ENCODE assay signal across 8 cellular contexts in the genomic region with DNA sequence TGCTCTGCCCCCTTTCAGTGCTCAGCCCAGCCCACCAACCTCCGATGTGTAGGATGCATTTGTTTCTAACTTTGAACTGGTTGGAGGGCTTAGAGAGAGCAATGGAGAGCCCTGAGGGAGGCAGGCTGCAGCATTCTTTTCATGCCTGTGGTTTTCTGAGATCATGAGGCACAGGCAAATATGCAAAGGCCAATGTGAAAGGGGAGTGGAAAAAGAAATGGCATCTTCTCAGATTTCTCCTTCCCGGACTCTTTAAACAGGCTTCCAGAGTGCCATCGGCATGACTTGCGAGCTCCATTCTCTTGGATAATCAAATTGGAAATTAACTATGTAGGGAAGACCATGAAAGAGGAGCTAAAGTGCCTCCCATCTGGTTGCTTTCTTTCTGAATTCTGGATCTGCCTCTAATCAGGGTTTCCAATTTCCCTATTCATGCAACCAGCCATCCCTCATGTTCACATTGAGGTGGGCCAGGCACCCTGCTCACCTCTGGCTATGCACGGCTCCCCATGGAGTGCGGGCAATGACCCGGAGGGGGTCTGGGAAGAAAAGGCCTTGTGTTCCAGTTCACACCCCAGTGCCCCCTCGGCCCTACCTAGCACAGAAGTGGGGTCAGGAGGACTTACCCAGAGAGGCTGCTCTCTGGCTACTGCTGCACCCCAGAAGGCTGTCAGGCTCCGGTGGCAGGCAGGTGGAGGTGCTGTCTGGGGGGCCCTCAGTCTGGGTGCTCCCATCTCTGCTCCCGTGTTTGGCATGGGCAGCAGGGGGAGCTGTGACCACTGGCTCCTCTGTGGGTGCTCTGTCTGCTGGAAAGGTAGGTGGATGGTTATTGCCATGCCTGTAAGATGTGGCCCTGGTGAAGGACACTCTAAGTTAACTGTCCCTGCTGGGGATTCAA. TPM values are rescaled to one million over a fixed set of nuclear protein-coding genes. Genes with fewer than 3 reads are reported as not detected.
A peak's percentile ranks its signal among the peaks of the same experiment; 100 is the strongest.
DNase-seq lines count a peak whose midpoint lies in the region; ATAC-seq and TF ChIP-seq lines count a peak whose summit lies in the region.

No MANE protein-coding gene starts in this region.

- no peaks in the 10 kb centered on the region for H3K9me3 ChIP-seq in OCI-LY7 (ENCODE audit: low read length)
- no peaks in the 10 kb centered on the region for H3K9me3 ChIP-seq in neural progenitor cell (ENCODE audit: low read depth)

- H3K27ac ChIP-seq in OCI-LY7 (ENCODE audit: low read depth, low read length, poor library complexity, severe bottlenecking) (no peak overlapping the region), neural progenitor cell (peak overlapping the region; percentile 40)

- H4K20me1 ChIP-seq in OCI-LY7 (ENCODE audit: insufficient read depth, low read length) = no peaks in the 10 kb centered on the region
- peaks cover 88% of the 10 kb centered on the region for H4K20me1 ChIP-seq in neural progenitor cell (ENCODE audit: low read depth)

- H3K4me3 Mint-ChIP-seq in activated CD8-positive, alpha-beta T cell treated with anti-CD3 and anti-CD28 coated beads for 36 hours = no peak overlapping the region
- H3K4me3 Mint-ChIP-seq in activated CD8-positive, alpha-beta T cell treated with anti-CD3 and anti-CD28 coated beads, Interleukin-2, amount 10 ng/mL, durations not matched to agents 7 days and 5 days = no peak overlapping the region
- H3K4me3 Mint-ChIP-seq in neural progenitor cell = peak overlapping the region; percentile 8

- H3K27ac Mint-ChIP-seq in activated CD8-positive, alpha-beta T cell treated with anti-CD3 and anti-CD28 coated beads for 36 hours = no peak overlapping the region
- no peak overlapping the region for H3K27ac Mint-ChIP-seq in activated CD8-positive, alpha-beta T cell treated with anti-CD3 and anti-CD28 coated beads, Interleukin-2, amount 10 ng/mL, durations not matched to agents 7 days and 5 days
- H3K27ac Mint-ChIP-seq in neural progenitor cell = peak overlapping the region; percentile 77

- H2AFZ ChIP-seq in OCI-LY7 (ENCODE audit: low read length) (no peak overlapping the region; the same call in 1 of the 2 replicates), neural progenitor cell (replicated peaks) (no peak overlapping the region)

- DNase-seq in activated CD8-positive, alpha-beta T cell treated with anti-CD3 and anti-CD28 coated beads for 36 hours = peak; percentile 41
- DNase-seq in activated CD8-positive, alpha-beta T cell treated with anti-CD3 and anti-CD28 coated beads, Interleukin-2, amount 10 ng/mL, durations not matched to agents 7 days and 5 days = no peak
- DNase-seq in OCI-LY7 (ENCODE audit: low spot score) (peak; percentile 19), epithelial cell of esophagus (ENCODE audit: low read depth) (peak; percentile 87), neural progenitor cell (ENCODE audit: low spot score) (no peak), COR-L47 (lab: John Stamatoyannopoulos, UW) (no peak)

- H3K4me2 ChIP-seq in OCI-LY7 (ENCODE audit: low read length) (no peak overlapping the region), neural progenitor cell (no peak overlapping the region)

- H3K4me1 Mint-ChIP-seq in activated CD8-positive, alpha-beta T cell treated with anti-CD3 and anti-CD28 coated beads for 36 hours (ENCODE audit: low read depth) = peaks cover 1% of the 10 kb centered on the region
- H3K4me1 Mint-ChIP-seq in activated CD8-positive, alpha-beta T cell treated with anti-CD3 and anti-CD28 coated beads, Interleukin-2, amount 10 ng/mL, durations not matched to agents 7 days and 5 days (ENCODE audit: low read depth) = peaks cover under 1% of the 10 kb centered on the region
- H3K4me1 Mint-ChIP-seq in neural progenitor cell = peaks cover 32% of the 10 kb centered on the region

- intact Hi-C loops in activated CD8-positive, alpha-beta T cell treated with anti-CD3 and anti-CD28 coated beads for 36 hours (cut with micrococcal nuclease) = no loop called here
- intact Hi-C loops in OCI-LY7 (cut with micrococcal nuclease; ENCODE audit: unreplicated experiment) = no loop called here

- H3F3A ChIP-seq in neural progenitor cell (ENCODE audit: low read depth) = peaks cover 49% of the 10 kb centered on the region

- ATAC-seq in activated CD8-positive, alpha-beta T cell treated with anti-CD3 and anti-CD28 coated beads for 36 hours = no peak
- ATAC-seq in activated CD8-positive, alpha-beta T cell treated with anti-CD3 and anti-CD28 coated beads, Interleukin-2, amount 10 ng/mL, durations not matched to agents 7 days and 5 days = no peak
- no peak for ATAC-seq in GM21576 (IDR thresholded peaks at IDR 0.05; ENCODE audit: unreplicated experiment)
- no peak for ATAC-seq in GM21619 (IDR thresholded peaks at IDR 0.05; ENCODE audit: unreplicated experiment)

- H3K36me3 Mint-ChIP-seq in activated CD8-positive, alpha-beta T cell treated with anti-CD3 and anti-CD28 coated beads for 36 hours (ENCODE audit: low read depth) = no peaks in the 10 kb centered on the region
- no peaks in the 10 kb centered on the region for H3K36me3 Mint-ChIP-seq in activated CD8-positive, alpha-beta T cell treated with anti-CD3 and anti-CD28 coated beads, Interleukin-2, amount 10 ng/mL, durations not matched to agents 7 days and 5 days (ENCODE audit: low read depth)
- peaks cover 42% of the 10 kb centered on the region for H3K36me3 Mint-ChIP-seq in neural progenitor cell

- no peaks in the 10 kb centered on the region for H3K9me3 Mint-ChIP-seq in activated CD8-positive, alpha-beta T cell treated with anti-CD3 and anti-CD28 coated beads for 36 hours
- H3K9me3 Mint-ChIP-seq in activated CD8-positive, alpha-beta T cell treated with anti-CD3 and anti-CD28 coated beads, Interleukin-2, amount 10 ng/mL, durations not matched to agents 7 days and 5 days (ENCODE audit: insufficient read depth) = no peaks in the 10 kb centered on the region
- H3K9me3 Mint-ChIP-seq in neural progenitor cell = no peaks in the 10 kb centered on the region

- no peak overlapping the region for H3K4me3 ChIP-seq in OCI-LY7 (ENCODE audit: low read depth, low read length, poor library complexity, severe bottlenecking)
- no peak overlapping the region for H3K4me3 ChIP-seq in epithelial cell of esophagus (ENCODE audit: low read length)
- no peak overlapping the region for H3K4me3 ChIP-seq in neural progenitor cell

- no peaks in the 10 kb centered on the region for H3K27me3 ChIP-seq in neural progenitor cell

- peaks cover 9% of the 10 kb centered on the region for H3K4me1 ChIP-seq in OCI-LY7 (ENCODE audit: insufficient read depth, low read length, poor library complexity, severe bottlenecking)
- H3K4me1 ChIP-seq in neural progenitor cell = no peaks in the 10 kb centered on the region

- TF ChIP-seq CTCF in activated CD8-positive, alpha-beta T cell treated with anti-CD3 and anti-CD28 coated beads for 36 hours (IDR thresholded peaks at IDR 0.05) = no peak
- TF ChIP-seq CTCF in OCI-LY7 (conservative IDR thresholded peaks at IDR 0.05; ENCODE audit: low read length) = peak; percentile 72
- peak; percentile 45 for TF ChIP-seq CTCF in epithelial cell of esophagus (IDR thresholded peaks at IDR 0.05; ENCODE audit: insufficient read depth, low read depth, low read length, missing control alignments)
- peak; percentile 40 for TF ChIP-seq CTCF in neural progenitor cell (IDR thresholded peaks at IDR 0.05)

- no TSS peak for BruUV-seq in OCI-LY7 (replicated peaks; lab: Mats Ljungman, UMichigan)

- H3K36me3 ChIP-seq in OCI-LY7 (ENCODE audit: insufficient read depth, low read length) (no peaks in the 10 kb centered on the region), neural progenitor cell (peaks cover 4% of the 10 kb centered on the region)

- no peak overlapping the region for H3K9ac ChIP-seq in neural progenitor cell

- H3K79me2 ChIP-seq in OCI-LY7 (ENCODE audit: insufficient read depth, low read depth, low read length) (no peaks in the 10 kb centered on the region), neural progenitor cell (ENCODE audit: low read depth) (peaks cover 20% of the 10 kb centered on the region)

- POLR2A ChIA-PET in activated CD8-positive, alpha-beta T cell treated with anti-CD3 and anti-CD28 coated beads for 36 hours (lab: Charles Lee) = interaction anchor here (0.5 kb wide), 1 partner anchor 44 kb away, joined by 3 read pairs; no protein-coding TSS in a partner anchor
- POLR2A ChIA-PET in activated CD8-positive, alpha-beta T cell treated with anti-CD3 and anti-CD28 coated beads, Interleukin-2, amount 10 ng/mL, durations not matched to agents 7 days and 5 days (lab: Charles Lee) = no interaction called here
- POLR2A ChIA-PET in OCI-LY7 (lab: Charles Lee) = no interaction called here

- CTCF ChIA-PET in activated CD8-positive, alpha-beta T cell treated with anti-CD3 and anti-CD28 coated beads for 36 hours (lab: Charles Lee) = interaction anchor here (0.9 to 1.7 kb wide), 5 partner anchors 12 to 115 kb away, joined by 3 to 6 read pairs (median 4); partner anchors contain the start of gene AMOTL2
- CTCF ChIA-PET in activated CD8-positive, alpha-beta T cell treated with anti-CD3 and anti-CD28 coated beads, Interleukin-2, amount 10 ng/mL, durations not matched to agents 7 days and 5 days (lab: Charles Lee) = interaction anchor here (1.1 kb wide), 1 partner anchor 50 kb away, joined by 3 read pairs; no protein-coding TSS in a partner anchor
- CTCF ChIA-PET in OCI-LY7 (lab: Charles Lee; ENCODE audit: unreplicated experiment) = interaction anchor here (0.6 kb wide), 1 partner anchor 115 kb away, joined by 3 read pairs; no protein-coding TSS in a partner anchor

- H3K9me2 ChIP-seq in OCI-LY7 (ENCODE audit: insufficient read depth, low read length) = no peaks in the 10 kb centered on the region

- H3K27me3 Mint-ChIP-seq in activated CD8-positive, alpha-beta T cell treated with anti-CD3 and anti-CD28 coated beads for 36 hours = peaks cover 2% of the 10 kb centered on the region
- H3K27me3 Mint-ChIP-seq in activated CD8-positive, alpha-beta T cell treated with anti-CD3 and anti-CD28 coated beads, Interleukin-2, amount 10 ng/mL, durations not matched to agents 7 days and 5 days (ENCODE audit: low read depth) = peaks cover 10% of the 10 kb centered on the region
- H3K27me3 Mint-ChIP-seq in neural progenitor cell (ENCODE audit: insufficient read depth, low read depth) = peaks cover 4% of the 10 kb centered on the region

RNA-seq across cellular contexts. Expression of gene AMOTL2, which starts 16.1 kb away (rescaled TPM):
- not detected for total RNA-seq in activated CD8-positive, alpha-beta T cell treated with anti-CD3 and anti-CD28 coated beads for 36 hours
- not detected for total RNA-seq in activated CD8-positive, alpha-beta T cell treated with anti-CD3 and anti-CD28 coated beads, Interleukin-2, amount 10 ng/mL, durations not matched to agents 7 days and 5 days
- not detected in 2 replicates for total RNA-seq in OCI-LY7 (2014; rRNA removed; shearing (Covaris generic))
- total RNA-seq in OCI-LY7 (2022) = not detected in 2 replicates
- total RNA-seq in neural progenitor cell (ENCODE audit: low replicate concordance) = 62.9 and 121 TPM in 2 replicates

Comparison
In these comparisons a context has a peak if more than half of its experiments do, and no peak if none do; other contexts are left out.
1. DNase-seq: peak in activated CD8-positive, alpha-beta T cell treated with anti-CD3 and anti-CD28 coated beads for 36 hours (single experiment), OCI-LY7 (single experiment) and epithelial cell of esophagus (single experiment); none in activated CD8-positive, alpha-beta T cell treated with anti-CD3 and anti-CD28 coated beads, Interleukin-2, amount 10 ng/mL, durations not matched to agents 7 days and 5 days (single experiment), neural progenitor cell (single experiment) and COR-L47 (single experiment).
2. RNA of gene AMOTL2, which starts 16.1 kb away (total RNA-seq): 62.9 to 121 TPM in neural progenitor cell; not detected in OCI-LY7, not detected in activated CD8-positive, alpha-beta T cell treated with anti-CD3 and anti-CD28 coated beads for 36 hours and not detected in activated CD8-positive, alpha-beta T cell treated with anti-CD3 and anti-CD28 coated beads, Interleukin-2, amount 10 ng/mL, durations not matched to agents 7 days and 5 days; every median in the first group is over 10 times any median in the second.